10 cellular contexts compared by ENCODE assay signal in the genomic region with DNA sequence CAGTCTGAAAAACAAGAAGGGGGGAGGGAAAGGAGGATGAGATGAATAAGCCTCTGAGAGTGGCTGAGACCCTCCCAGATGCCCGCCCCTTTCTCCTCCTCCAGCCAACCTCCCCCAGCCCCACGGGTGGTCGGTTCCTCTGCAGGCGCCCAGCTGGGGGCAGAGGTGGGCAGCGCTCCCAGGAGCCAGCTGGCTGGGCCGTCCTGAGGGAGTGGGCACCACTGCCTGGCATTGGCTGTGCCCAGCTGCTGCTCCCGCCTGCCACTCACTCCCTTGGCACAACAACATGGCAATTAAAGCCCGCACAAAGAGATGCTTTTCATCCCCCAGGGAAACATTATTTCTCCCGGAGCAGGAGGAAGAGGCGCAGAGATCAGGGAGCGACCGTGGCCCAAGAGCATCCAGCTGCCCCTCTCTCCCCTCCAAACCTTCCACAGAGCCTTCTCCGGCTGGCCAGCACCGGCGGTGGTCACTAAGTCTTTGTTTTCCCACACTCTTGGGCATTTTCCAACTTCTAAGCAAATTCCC.
DNase-seq lines count a peak whose midpoint lies in the region; TF ChIP-seq lines count a peak whose summit lies in the region.
"Had no signal": no experiment of that assay in that cellular context is flagged by ENCODE, and none has a peak within 500 bp of the region (broad histone marks: within the 10 kb centered on the region; RNA-seq: fewer than 3 reads in every experiment).

No MANE protein-coding gene starts in this region.

- H3K4me1 Mint-ChIP-seq in glutamatergic neuron (ENCODE audit: low read depth, unreplicated experiment) (peaks cover 4% of the 10 kb centered on the region), immature natural killer cell (no peaks in the 10 kb centered on the region)

- H3K27ac Mint-ChIP-seq in glutamatergic neuron (ENCODE audit: unreplicated experiment) (peak overlapping the region; percentile 46), immature natural killer cell (no peak overlapping the region)
- H3K27ac Mint-ChIP-seq: CD8-positive, alpha-beta T cell; natural killer cell treated with Interleukin-12 subunit alpha and Interleukin-12 subunit beta and Interleukin-15 and Interleukin-18, amount 100 ng/mL, for 72 hours had no signal

- H3K27me3 Mint-ChIP-seq in glutamatergic neuron (ENCODE audit: unreplicated experiment) (no peaks in the 10 kb centered on the region), immature natural killer cell (ENCODE audit: low read depth in 3 of 3) (no peaks in the 10 kb centered on the region)
- H3K27me3 Mint-ChIP-seq: natural killer cell treated with Interleukin-12 subunit alpha and Interleukin-12 subunit beta and Interleukin-15 and Interleukin-18, amount 100 ng/mL, for 72 hours had no signal

- H3K36me3 Mint-ChIP-seq in glutamatergic neuron (ENCODE audit: unreplicated experiment) (no peaks in the 10 kb centered on the region), immature natural killer cell (peaks cover under 1 to 6% (median 4%) of the 10 kb centered on the region in 3 donors)
- H3K36me3 Mint-ChIP-seq: CD8-positive, alpha-beta T cell; natural killer cell treated with Interleukin-12 subunit alpha and Interleukin-12 subunit beta and Interleukin-15 and Interleukin-18, amount 100 ng/mL, for 72 hours had no signal

- in situ Hi-C loops in KBM-7 (cut with MboI; ENCODE audit: low pct_unique_long_range_greater_than_20kb, low sequenced_read_pairs) = no loop called here

- peak; percentile 81 for DNase-seq in DMS153 treated with DMSO at 0.1 percent for 48 hours (lab: John Stamatoyannopoulos, UW; ENCODE audit: unreplicated experiment)
- peak; percentile 60 for DNase-seq in NCI-H446 treated with DMSO at 0.1 percent for 48 hours (lab: John Stamatoyannopoulos, UW)
- peak; percentile 55 for DNase-seq in glutamatergic neuron
- DNase-seq in pons (ENCODE audit: low spot score) = peak; percentile 99
- DNase-seq in immature natural killer cell = no peak
- no peak for DNase-seq in activated CD4-positive, CD25-positive, alpha-beta regulatory T cell (lab: John Stamatoyannopoulos, UW)
- no peak for DNase-seq in KBM-7
- no peak for DNase-seq in NCI-H1930 (lab: John Stamatoyannopoulos, UW)
- DNase-seq: CD8-positive, alpha-beta T cell had no signal

- no peak overlapping the region for H3K4me3 Mint-ChIP-seq in glutamatergic neuron (ENCODE audit: unreplicated experiment)
- no peak overlapping the region for H3K4me3 Mint-ChIP-seq in immature natural killer cell
- H3K4me3 Mint-ChIP-seq: CD8-positive, alpha-beta T cell; natural killer cell treated with Interleukin-12 subunit alpha and Interleukin-12 subunit beta and Interleukin-15 and Interleukin-18, amount 100 ng/mL, for 72 hours had no signal

- TF ChIP-seq CTCF in glutamatergic neuron (IDR thresholded peaks at IDR 0.05; ENCODE audit: partially characterized antibody, unreplicated experiment) = no peak

- peaks cover 3% of the 10 kb centered on the region for H3K9me3 Mint-ChIP-seq in glutamatergic neuron (ENCODE audit: unreplicated experiment)
- no peaks in the 10 kb centered on the region for H3K9me3 Mint-ChIP-seq in immature natural killer cell
- H3K9me3 Mint-ChIP-seq: CD8-positive, alpha-beta T cell; natural killer cell treated with Interleukin-12 subunit alpha and Interleukin-12 subunit beta and Interleukin-15 and Interleukin-18, amount 100 ng/mL, for 72 hours had no signal

Comparison
In these comparisons a context has a peak if more than half of its experiments do, and no peak if none do; other contexts are left out.
1. DNase-seq: peak in DMS153 treated with DMSO at 0.1 percent for 48 hours (single experiment), NCI-H446 treated with DMSO at 0.1 percent for 48 hours (single experiment), glutamatergic neuron (single experiment) and pons (single experiment); none in immature natural killer cell (0 of 3), activated CD4-positive, CD25-positive, alpha-beta regulatory T cell (0 of 4), KBM-7 (single experiment) and NCI-H1930 (0 of 2).